ENCODE assay signal across 16 cellular contexts in the genomic region with DNA sequence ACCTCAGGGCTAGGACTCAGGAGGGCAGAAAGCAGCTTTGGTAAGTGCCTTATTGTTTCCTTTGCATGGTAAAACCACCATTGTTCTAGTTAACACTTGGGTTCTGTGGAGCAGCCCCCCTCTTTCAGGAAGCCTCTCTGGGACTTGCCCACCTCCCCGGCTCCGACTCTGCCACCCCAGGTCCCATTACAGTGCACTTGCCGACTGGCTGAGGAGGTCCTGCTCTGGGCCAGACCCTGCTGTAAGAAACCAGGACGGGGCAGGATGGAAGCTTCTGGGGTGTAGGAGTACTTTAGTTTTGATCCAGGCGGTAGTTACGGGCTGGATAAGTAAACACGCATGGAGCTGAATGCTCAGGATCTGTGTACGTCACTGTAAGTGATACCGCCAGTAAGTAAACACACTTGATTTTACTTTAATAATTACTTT. TPM values are rescaled to one million over a fixed set of nuclear protein-coding genes. Genes with fewer than 3 reads are reported as not detected.
DNase-seq lines count a peak whose midpoint lies in the region; ATAC-seq and TF ChIP-seq lines count a peak whose summit lies in the region.
"Had no signal": no experiment of that assay in that cellular context is flagged by ENCODE, and none has a peak within 500 bp of the region (broad histone marks: within the 10 kb centered on the region; RNA-seq: fewer than 3 reads in every experiment).

No MANE protein-coding gene starts in this region.

- DNase-seq in NCI-H146 (lab: John Stamatoyannopoulos, UW) (peak; percentile 45), NCI-H146 treated with DMSO at 0.1 percent for 48 hours (lab: John Stamatoyannopoulos, UW; ENCODE audit: unreplicated experiment) (no peak), endodermal cell (peak; percentile 57), lung (ENCODE audit: low spot score) (no peak), SHP77 treated with DMSO at 0.1 percent for 48 hours (lab: John Stamatoyannopoulos, UW) (no peak), amniotic stem cell (lab: John Stamatoyannopoulos, UW) (no peak)
- DNase-seq in natural killer cell treated with Interleukin-12 subunit alpha and Interleukin-12 subunit beta and Interleukin-15 and Interleukin-18, amount 100 ng/mL, for 72 hours (ENCODE audit: low spot score), result no peak
- DNase-seq: activated CD4-positive, alpha-beta memory T cell treated with anti-CD3 and anti-CD28 coated beads for 36 hours; NCI-H1694; OCI-M1 had no signal

- H3K4me3 Mint-ChIP-seq in endodermal cell, result no peak overlapping the region
- no peak overlapping the region for H3K4me3 Mint-ChIP-seq in natural killer cell treated with Interleukin-12 subunit alpha and Interleukin-12 subunit beta and Interleukin-15 and Interleukin-18, amount 100 ng/mL, for 72 hours
- H3K4me3 Mint-ChIP-seq: activated CD4-positive, alpha-beta memory T cell treated with anti-CD3 and anti-CD28 coated beads for 36 hours; activated naive CD4-positive, alpha-beta T cell treated with anti-CD3 and anti-CD28 coated beads, Interleukin-2, amount 50 U/mL, for 24 hours; type B pancreatic cell had no signal

- H3K4me3 ChIP-seq in endodermal cell (ENCODE audit: low read length) (no peak overlapping the region), lung (no peak overlapping the region)
- H3K4me3 ChIP-seq: GM12878, HAP-1 had no signal

- no peaks in the 10 kb centered on the region for H3K27me3 ChIP-seq in endodermal cell (ENCODE audit: control insufficient read depth, insufficient read depth, low read length, poor library complexity, severe bottlenecking)
- H3K27me3 ChIP-seq in lung (ENCODE audit: control insufficient read depth, insufficient read depth), result no peaks in the 10 kb centered on the region

- no peak overlapping the region for H3K9ac ChIP-seq in endodermal cell (ENCODE audit: extremely low read depth, low read length, poor library complexity, severe bottlenecking)

- no peak overlapping the region for H3K27ac ChIP-seq in endodermal cell (ENCODE audit: low read depth, low read length)
- peak overlapping the region; percentile 77 to 78 for H3K27ac ChIP-seq in lung (ENCODE audit: low read depth in 1 of 2, low read length in 1 of 2)
- H3K27ac ChIP-seq in temporal lobe (ENCODE audit: low read depth, low read length), result peak overlapping the region; percentile 77

- H3K4me1 Mint-ChIP-seq in endodermal cell, result peaks cover 16% of the 10 kb centered on the region
- no peaks in the 10 kb centered on the region for H3K4me1 Mint-ChIP-seq in natural killer cell treated with Interleukin-12 subunit alpha and Interleukin-12 subunit beta and Interleukin-15 and Interleukin-18, amount 100 ng/mL, for 72 hours (ENCODE audit: low read depth in 2 of 2)
- H3K4me1 Mint-ChIP-seq: activated naive CD4-positive, alpha-beta T cell treated with anti-CD3 and anti-CD28 coated beads, Interleukin-2, amount 50 U/mL, for 24 hours had no signal

- H3K36me3 ChIP-seq in endodermal cell (ENCODE audit: control insufficient read depth, insufficient read depth, low read length) (no peaks in the 10 kb centered on the region), lung (ENCODE audit: control insufficient read depth in 2 of 2, insufficient read depth in 2 of 2, low read length in 2 of 2) (peaks cover 0 to 47% of the 10 kb centered on the region in 2 donors)

- TF ChIP-seq CTCF in endodermal cell (conservative IDR thresholded peaks at IDR 0.05) (no peak), lung (IDR thresholded peaks at IDR 0.05; ENCODE audit: control extremely low read depth, extremely low read depth) (no peak)

- H3K9me3 ChIP-seq in endodermal cell (ENCODE audit: control insufficient read depth, low read length), result no peaks in the 10 kb centered on the region
- H3K9me3 ChIP-seq in lung (ENCODE audit: control insufficient read depth in 2 of 2, insufficient read depth in 1 of 2, low read length in 1 of 2), result no peaks in the 10 kb centered on the region
- H3K9me3 ChIP-seq: HAP-1 had no signal

- 92 to 93% methylated on average over 5 to 9 of the region's 9 CpGs for WGBS in endodermal cell (ENCODE audit: insufficient coverage in 1 of 2, insufficient read length in 1 of 2), 2 experiments
- 61 to 78% methylated on average over 9 of the region's 9 CpGs for WGBS in lung, 2 donors

- H3K27me3 Mint-ChIP-seq in endodermal cell (ENCODE audit: insufficient read depth), result no peaks in the 10 kb centered on the region
- H3K27me3 Mint-ChIP-seq in natural killer cell treated with Interleukin-12 subunit alpha and Interleukin-12 subunit beta and Interleukin-15 and Interleukin-18, amount 100 ng/mL, for 72 hours, result no peaks in the 10 kb centered on the region
- H3K27me3 Mint-ChIP-seq: activated CD4-positive, alpha-beta memory T cell treated with anti-CD3 and anti-CD28 coated beads for 36 hours; activated naive CD4-positive, alpha-beta T cell treated with anti-CD3 and anti-CD28 coated beads, Interleukin-2, amount 50 U/mL, for 24 hours; type B pancreatic cell had no signal

- ATAC-seq in lung (ENCODE audit: insufficient read depth, low FRiP score), result no peak
- ATAC-seq in natural killer cell treated with Interleukin-12 subunit alpha and Interleukin-12 subunit beta and Interleukin-15 and Interleukin-18, amount 100 ng/mL, for 72 hours, result no peak
- ATAC-seq: GM12878 had no signal

- H3K4me1 ChIP-seq in endodermal cell (ENCODE audit: control insufficient read depth, insufficient read depth, low read length), result peaks cover 6% of the 10 kb centered on the region
- H3K4me1 ChIP-seq in lung (ENCODE audit: control insufficient read depth in 2 of 2, insufficient read depth in 2 of 2, low read length in 2 of 2), result peaks cover 0 to 14% of the 10 kb centered on the region in 2 donors
- H3K4me1 ChIP-seq: HAP-1 had no signal

- peak overlapping the region; percentile 72 for H3K27ac Mint-ChIP-seq in endodermal cell
- no peak overlapping the region for H3K27ac Mint-ChIP-seq in natural killer cell treated with Interleukin-12 subunit alpha and Interleukin-12 subunit beta and Interleukin-15 and Interleukin-18, amount 100 ng/mL, for 72 hours
- H3K27ac Mint-ChIP-seq: activated CD4-positive, alpha-beta memory T cell treated with anti-CD3 and anti-CD28 coated beads for 36 hours; activated naive CD4-positive, alpha-beta T cell treated with anti-CD3 and anti-CD28 coated beads, Interleukin-2, amount 50 U/mL, for 24 hours; type B pancreatic cell had no signal

- peaks cover 6% of the 10 kb centered on the region for H3K36me3 Mint-ChIP-seq in endodermal cell (ENCODE audit: low read depth)
- no peaks in the 10 kb centered on the region for H3K36me3 Mint-ChIP-seq in natural killer cell treated with Interleukin-12 subunit alpha and Interleukin-12 subunit beta and Interleukin-15 and Interleukin-18, amount 100 ng/mL, for 72 hours

- no peaks in the 10 kb centered on the region for H3K9me3 Mint-ChIP-seq in endodermal cell
- no peaks in the 10 kb centered on the region for H3K9me3 Mint-ChIP-seq in natural killer cell treated with Interleukin-12 subunit alpha and Interleukin-12 subunit beta and Interleukin-15 and Interleukin-18, amount 100 ng/mL, for 72 hours
- H3K9me3 Mint-ChIP-seq: activated CD4-positive, alpha-beta memory T cell treated with anti-CD3 and anti-CD28 coated beads for 36 hours; activated naive CD4-positive, alpha-beta T cell treated with anti-CD3 and anti-CD28 coated beads, Interleukin-2, amount 50 U/mL, for 24 hours; type B pancreatic cell had no signal

RNA-seq across cellular contexts. Expression of gene HS1BP3, which starts 25.4 kb away (rescaled TPM):
- 10 to 100 TPM; 23.0 to 26.2 TPM for total RNA-seq in endodermal cell
- 19.6 TPM for polyA plus RNA-seq in endodermal cell (2013, experiment 1 of 2)
- 16.8 TPM for polyA plus RNA-seq in endodermal cell (2013, experiment 2 of 2)
- 10 to 100 TPM; 25.4 to 38.1 TPM for total RNA-seq in lung
- polyA plus RNA-seq in lung, result 10 to 100 TPM; 28.8 to 41.4 TPM
- total RNA-seq in temporal lobe, result 6.9 TPM
- 1 to 10 TPM; 5.8 to 9.3 TPM for total RNA-seq in natural killer cell treated with Interleukin-12 subunit alpha and Interleukin-12 subunit beta and Interleukin-15 and Interleukin-18, amount 100 ng/mL, for 72 hours

RNA-seq across cellular contexts. Expression of gene GDF7, which starts 41.4 kb away (rescaled TPM):
- total RNA-seq in endodermal cell, result under 1 TPM; 0.07 to 0.09 TPM
- polyA plus RNA-seq in endodermal cell (2013, experiment 1 of 2), result 9.4 TPM
- 8.1 TPM for polyA plus RNA-seq in endodermal cell (2013, experiment 2 of 2)
- under 1 TPM; 0.37 to 0.54 TPM for total RNA-seq in lung
- under 1 TPM; 0.10 to 0.26 TPM for polyA plus RNA-seq in lung
- under 0.01 TPM for total RNA-seq in temporal lobe
- under 1 TPM in 1 of 2 donors, not detected in 1; 0.02 TPM for total RNA-seq in natural killer cell treated with Interleukin-12 subunit alpha and Interleukin-12 subunit beta and Interleukin-15 and Interleukin-18, amount 100 ng/mL, for 72 hours
- total RNA-seq: T-helper 1 cell treated with Interleukin-12 subunit alpha and Interleukin-12 subunit beta and Interleukin-4 antibody, amounts not matched to agents 30 ng/mL and 1 ng/mL, for 36 hours had no signal

Comparison
In these comparisons a context has a peak if more than half of its experiments do, and no peak if none do; other contexts are left out.
1. DNase-seq: peak in NCI-H146 (single experiment) and endodermal cell (single experiment); none in NCI-H146 treated with DMSO at 0.1 percent for 48 hours (single experiment), lung (single experiment), SHP77 treated with DMSO at 0.1 percent for 48 hours (single experiment), amniotic stem cell (single experiment) and natural killer cell treated with Interleukin-12 subunit alpha and Interleukin-12 subunit beta and Interleukin-15 and Interleukin-18, amount 100 ng/mL, for 72 hours (single experiment).